In genomic region chr4:2924765-2925301, GRCh38 we compare ENCODE assay signal across 12 cellular contexts. TPM values are rescaled to one million over a fixed set of nuclear protein-coding genes. Genes with fewer than 3 reads are reported as not detected.
DNase-seq lines count a peak whose midpoint lies in the region; ATAC-seq and TF ChIP-seq lines count a peak whose summit lies in the region.
"Had no signal": no experiment of that assay in that cellular context is flagged by ENCODE, and none has a peak within 500 bp of the region (broad histone marks: within the 10 kb centered on the region; RNA-seq: fewer than 3 reads in every experiment).

No MANE protein-coding gene starts in this region.

- peaks cover 65% of the 10 kb centered on the region for H3K36me3 ChIP-seq in NT2/D1 (ENCODE audit: insufficient read depth, insufficient read length, low read length)
- H3K36me3 ChIP-seq in endodermal cell (ENCODE audit: control insufficient read depth, insufficient read depth, low read length): peaks cover 85% of the 10 kb centered on the region

- 94 to 96% methylated on average over 3 to 7 of the region's 7 CpGs for WGBS in endodermal cell (ENCODE audit: insufficient coverage in 1 of 2, insufficient read length in 1 of 2), 2 experiments

- peaks cover 58% of the 10 kb centered on the region for H3K36me3 Mint-ChIP-seq in activated CD4-positive, alpha-beta T cell treated with anti-CD3 and anti-CD28 coated beads, Interleukin-2, amount 10 ng/mL, durations not matched to agents 7 days and 5 days (ENCODE audit: low read depth)
- H3K36me3 Mint-ChIP-seq in endodermal cell (ENCODE audit: low read depth): peaks cover 83% of the 10 kb centered on the region
- peaks cover 97% of the 10 kb centered on the region for H3K36me3 Mint-ChIP-seq in stimulated activated effector memory CD8-positive, alpha-beta T cell treated with anti-CD3 and anti-CD28 coated beads, Interleukin-12 subunit alpha, Interleukin-12 subunit beta, amount 100 ng/mL, for 72 hours

- H3K4me1 ChIP-seq in NT2/D1 (ENCODE audit: insufficient read depth, insufficient read length) (peaks cover 27% of the 10 kb centered on the region), endodermal cell (ENCODE audit: control insufficient read depth, insufficient read depth, low read length) (peaks cover 7% of the 10 kb centered on the region)

- ATAC-seq in stimulated activated effector memory CD8-positive, alpha-beta T cell treated with anti-CD3 and anti-CD28 coated beads, Interleukin-12 subunit alpha, Interleukin-12 subunit beta, amount 100 ng/mL, for 72 hours: no peak
- ATAC-seq in GM19023 (IDR thresholded peaks at IDR 0.05; ENCODE audit: unreplicated experiment): no peak
- ATAC-seq in GM21723 (IDR thresholded peaks at IDR 0.05; ENCODE audit: unreplicated experiment): no peak

- H3K27me3 ChIP-seq in NT2/D1 (ENCODE audit: insufficient read depth, insufficient read length): no peaks in the 10 kb centered on the region
- no peaks in the 10 kb centered on the region for H3K27me3 ChIP-seq in endodermal cell (ENCODE audit: control insufficient read depth, insufficient read depth, low read length, poor library complexity, severe bottlenecking)

- DNase-seq in activated CD4-positive, alpha-beta T cell treated with anti-CD3 and anti-CD28 coated beads, Interleukin-2, amount 10 ng/mL, durations not matched to agents 7 days and 5 days: no peak
- DNase-seq in activated CD4-positive, alpha-beta T cell treated with anti-CD3 and anti-CD28 coated beads, Interleukin-2, amount 50 U/mL, for 4 hours: no peak
- DNase-seq in NT2/D1 (ENCODE audit: low read depth, low spot score) (no peak), endodermal cell (no peak), NCI-H1417 treated with DMSO at 0.1 percent for 48 hours (lab: John Stamatoyannopoulos, UW) (no peak)
- DNase-seq in stimulated activated effector memory CD8-positive, alpha-beta T cell treated with anti-CD3 and anti-CD28 coated beads, Interleukin-12 subunit alpha, Interleukin-12 subunit beta, amount 100 ng/mL, for 72 hours (ENCODE audit: low spot score in 2 of 2): no peak
- DNase-seq: cerebellar nuclear complex, midbrain, NCI-H1694, small intestine had no signal

- H3K4me3 ChIP-seq in NT2/D1 (ENCODE audit: insufficient read length, low read depth) (no peak overlapping the region), endodermal cell (ENCODE audit: low read length) (no peak overlapping the region)

- peaks cover 36% of the 10 kb centered on the region for H3K4me1 Mint-ChIP-seq in activated CD4-positive, alpha-beta T cell treated with anti-CD3 and anti-CD28 coated beads, Interleukin-2, amount 10 ng/mL, durations not matched to agents 7 days and 5 days
- H3K4me1 Mint-ChIP-seq in endodermal cell: peaks cover 22% of the 10 kb centered on the region
- H3K4me1 Mint-ChIP-seq in stimulated activated effector memory CD8-positive, alpha-beta T cell treated with anti-CD3 and anti-CD28 coated beads, Interleukin-12 subunit alpha, Interleukin-12 subunit beta, amount 100 ng/mL, for 72 hours: peaks cover 37% of the 10 kb centered on the region

- H3K27me3 Mint-ChIP-seq in activated CD4-positive, alpha-beta T cell treated with anti-CD3 and anti-CD28 coated beads, Interleukin-2, amount 10 ng/mL, durations not matched to agents 7 days and 5 days: no peaks in the 10 kb centered on the region
- H3K27me3 Mint-ChIP-seq in endodermal cell (ENCODE audit: insufficient read depth): no peaks in the 10 kb centered on the region

- H3K27ac Mint-ChIP-seq in activated CD4-positive, alpha-beta T cell treated with anti-CD3 and anti-CD28 coated beads, Interleukin-2, amount 10 ng/mL, durations not matched to agents 7 days and 5 days: peak overlapping the region; percentile 64
- H3K27ac Mint-ChIP-seq in endodermal cell: peak overlapping the region; percentile 61
- H3K27ac Mint-ChIP-seq in stimulated activated effector memory CD8-positive, alpha-beta T cell treated with anti-CD3 and anti-CD28 coated beads, Interleukin-12 subunit alpha, Interleukin-12 subunit beta, amount 100 ng/mL, for 72 hours: peak overlapping the region; percentile 83

- CTCF ChIA-PET in activated CD4-positive, alpha-beta T cell treated with anti-CD3 and anti-CD28 coated beads, Interleukin-2, amount 10 ng/mL, durations not matched to agents 7 days and 5 days (lab: Charles Lee): interaction anchor here (0.6 to 1.1 kb wide), 3 partner anchors 46 to 161 kb away, joined by 3 read pairs; no protein-coding TSS in a partner anchor

- POLR2A ChIA-PET in activated CD4-positive, alpha-beta T cell treated with anti-CD3 and anti-CD28 coated beads, Interleukin-2, amount 10 ng/mL, durations not matched to agents 7 days and 5 days (lab: Charles Lee): no interaction called here

- peaks cover under 1% of the 10 kb centered on the region for H3K9me3 Mint-ChIP-seq in activated CD4-positive, alpha-beta T cell treated with anti-CD3 and anti-CD28 coated beads, Interleukin-2, amount 10 ng/mL, durations not matched to agents 7 days and 5 days
- peaks cover 5% of the 10 kb centered on the region for H3K9me3 Mint-ChIP-seq in endodermal cell
- H3K9me3 Mint-ChIP-seq in stimulated activated effector memory CD8-positive, alpha-beta T cell treated with anti-CD3 and anti-CD28 coated beads, Interleukin-12 subunit alpha, Interleukin-12 subunit beta, amount 100 ng/mL, for 72 hours: peaks cover under 1% of the 10 kb centered on the region

- H3K9me3 ChIP-seq in NT2/D1 (ENCODE audit: insufficient read depth, low read length) (peaks cover 26% of the 10 kb centered on the region; the same call in 1 of the 2 replicates), endodermal cell (ENCODE audit: control insufficient read depth, low read length) (peaks cover 6% of the 10 kb centered on the region)

- H3K9ac ChIP-seq in NT2/D1 (ENCODE audit: insufficient read length, low read depth): peak overlapping the region; percentile 18
- no peak overlapping the region for H3K9ac ChIP-seq in endodermal cell (ENCODE audit: extremely low read depth, low read length, poor library complexity, severe bottlenecking)

- H3K4me3 Mint-ChIP-seq in activated CD4-positive, alpha-beta T cell treated with anti-CD3 and anti-CD28 coated beads, Interleukin-2, amount 10 ng/mL, durations not matched to agents 7 days and 5 days: no peak overlapping the region
- no peak overlapping the region for H3K4me3 Mint-ChIP-seq in endodermal cell
- H3K4me3 Mint-ChIP-seq in stimulated activated effector memory CD8-positive, alpha-beta T cell treated with anti-CD3 and anti-CD28 coated beads, Interleukin-12 subunit alpha, Interleukin-12 subunit beta, amount 100 ng/mL, for 72 hours: no peak overlapping the region

- no peak for TF ChIP-seq CTCF in endodermal cell (conservative IDR thresholded peaks at IDR 0.05)

- no peak overlapping the region for H3K27ac ChIP-seq in endodermal cell (ENCODE audit: low read depth, low read length)

RNA-seq across cellular contexts. Expression of gene NOP14, which starts 38.4 kb away (rescaled TPM):
- 10 to 100 TPM; 49.1 to 50.7 TPM for total RNA-seq in activated CD4-positive, alpha-beta T cell treated with anti-CD3 and anti-CD28 coated beads, Interleukin-2, amount 10 ng/mL, durations not matched to agents 7 days and 5 days
- 10 to 100 TPM; 23.0 to 31.9 TPM for total RNA-seq in endodermal cell
- polyA plus RNA-seq in endodermal cell (2013, experiment 1 of 2): 20.5 TPM
- 18.2 TPM for polyA plus RNA-seq in endodermal cell (2013, experiment 2 of 2)

RNA-seq across cellular contexts. Expression of gene GRK4, which starts 38.5 kb away (rescaled TPM):
- 1 to 10 TPM; 2.5 to 5.2 TPM for total RNA-seq in activated CD4-positive, alpha-beta T cell treated with anti-CD3 and anti-CD28 coated beads, Interleukin-2, amount 10 ng/mL, durations not matched to agents 7 days and 5 days
- 1 to 10 TPM; 2.8 to 4.2 TPM for total RNA-seq in endodermal cell
- 3.5 TPM for polyA plus RNA-seq in endodermal cell (2013, experiment 1 of 2)
- 4.0 TPM for polyA plus RNA-seq in endodermal cell (2013, experiment 2 of 2)
